Comparison of ENCODE assay signal across 9 cellular contexts in the genomic region with DNA sequence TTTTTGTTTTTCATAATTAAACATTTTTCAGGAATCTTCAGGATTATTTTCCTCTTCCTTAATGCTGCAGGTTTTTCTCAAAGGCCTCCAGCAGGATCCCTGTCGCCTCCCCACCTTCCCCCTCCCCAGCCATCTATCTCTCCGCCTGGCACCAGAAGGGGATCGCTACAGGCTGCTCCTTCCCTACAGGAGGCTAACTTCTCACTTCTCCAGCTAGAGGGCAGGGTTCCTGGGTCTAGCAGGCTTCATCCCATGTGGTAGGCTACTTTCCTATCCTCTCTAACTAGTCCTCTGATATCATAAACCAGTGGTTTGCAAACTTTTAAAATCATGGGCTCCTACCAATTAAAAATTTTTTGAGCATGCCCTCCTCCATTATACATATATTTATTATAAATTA.
DNase-seq lines count a peak whose midpoint lies in the region; ATAC-seq lines count a peak whose summit lies in the region.
"Had no signal": no experiment of that assay in that cellular context is flagged by ENCODE, and none has a peak within 500 bp of the region (broad histone marks: within the 10 kb centered on the region; RNA-seq: fewer than 3 reads in every experiment).

No MANE protein-coding gene starts in this region.

- no peak overlapping the region for H2BK5ac ChIP-seq in mesenchymal stem cell (ENCODE audit: low read depth, low read length, poor library complexity, severe bottlenecking)

- no peak overlapping the region for H3K27ac Mint-ChIP-seq in activated CD4-positive, alpha-beta memory T cell treated with anti-CD3 and anti-CD28 coated beads, Interleukin-2, amount 10 ng/mL, durations not matched to agents 7 days and 5 days

- no peak overlapping the region for H3K18ac ChIP-seq in mesenchymal stem cell (ENCODE audit: low read depth in 1 of 2, low read length in 2 of 2)

- no peak overlapping the region for H3K4me3 Mint-ChIP-seq in activated CD4-positive, alpha-beta memory T cell treated with anti-CD3 and anti-CD28 coated beads, Interleukin-2, amount 10 ng/mL, durations not matched to agents 7 days and 5 days

- peaks cover 6% of the 10 kb centered on the region for H3K4me1 ChIP-seq in adipocyte (ENCODE audit: control insufficient read depth, insufficient read depth, low read length)
- peaks cover 5% of the 10 kb centered on the region for H3K4me1 ChIP-seq in mesenchymal stem cell (ENCODE audit: control insufficient read depth, insufficient read depth, low read depth, low read length)

- no peaks in the 10 kb centered on the region for H3K36me3 Mint-ChIP-seq in activated CD4-positive, alpha-beta memory T cell treated with anti-CD3 and anti-CD28 coated beads, Interleukin-2, amount 10 ng/mL, durations not matched to agents 7 days and 5 days (ENCODE audit: low read depth)

- ATAC-seq in stimulated activated naive CD8-positive, alpha-beta T cell treated with anti-CD3 and anti-CD28 coated beads, Interleukin-15, Interleukin-2, amounts not matched to agents 100 U/mL and 50 U/mL, for 24 hours = no peak
- ATAC-seq in GM19035 (IDR thresholded peaks at IDR 0.05; ENCODE audit: unreplicated experiment) = no peak

- H2BK120ac ChIP-seq in mesenchymal stem cell (ENCODE audit: low read depth, low read length) = no peak overlapping the region

- H3K4me1 Mint-ChIP-seq in activated CD4-positive, alpha-beta memory T cell treated with anti-CD3 and anti-CD28 coated beads, Interleukin-2, amount 10 ng/mL, durations not matched to agents 7 days and 5 days = no peaks in the 10 kb centered on the region

- peaks cover 42% of the 10 kb centered on the region for H3K27me3 ChIP-seq in MG63
- H3K27me3 ChIP-seq in adipocyte (replicated peaks; ENCODE audit: control insufficient read depth, insufficient read depth, low read length) = peaks cover 52% of the 10 kb centered on the region
- H3K27me3 ChIP-seq in mesenchymal stem cell (ENCODE audit: control insufficient read depth in 1 of 2, insufficient read depth in 1 of 2, low read length in 2 of 2) = peaks cover 36 to 52% of the 10 kb centered on the region in 2 experiments

- POLR2A ChIA-PET in activated CD4-positive, alpha-beta memory T cell treated with anti-CD3 and anti-CD28 coated beads, Interleukin-2, amount 10 ng/mL, durations not matched to agents 7 days and 5 days (lab: Charles Lee) = no interaction called here

- 34% methylated on average over 3 of the region's 3 CpGs for WGBS in mesenchymal stem cell

- CTCF ChIA-PET in activated CD4-positive, alpha-beta memory T cell treated with anti-CD3 and anti-CD28 coated beads, Interleukin-2, amount 10 ng/mL, durations not matched to agents 7 days and 5 days (lab: Charles Lee) = no interaction called here

- peak; percentile 14 for DNase-seq in NCI-H1105 treated with DMSO at 0.1 percent for 48 hours (lab: John Stamatoyannopoulos, UW)
- no peak for DNase-seq in NCI-H1105 (lab: John Stamatoyannopoulos, UW)
- DNase-seq in MG63 = peak; percentile 34
- peak; percentile 41 for DNase-seq in adipocyte (ENCODE audit: low read depth)
- DNase-seq in mesenchymal stem cell = peak; percentile 65
- DNase-seq in activated CD4-positive, alpha-beta memory T cell treated with anti-CD3 and anti-CD28 coated beads, Interleukin-2, amount 10 ng/mL, durations not matched to agents 7 days and 5 days = no peak
- DNase-seq in stimulated activated naive CD8-positive, alpha-beta T cell treated with anti-CD3 and anti-CD28 coated beads, Interleukin-15, Interleukin-2, amounts not matched to agents 100 U/mL and 50 U/mL, for 24 hours = no peak

- peaks cover 35% of the 10 kb centered on the region for H3K27me3 Mint-ChIP-seq in activated CD4-positive, alpha-beta memory T cell treated with anti-CD3 and anti-CD28 coated beads, Interleukin-2, amount 10 ng/mL, durations not matched to agents 7 days and 5 days

- no peaks in the 10 kb centered on the region for H3K36me3 ChIP-seq in MG63
- H3K36me3 ChIP-seq in adipocyte (ENCODE audit: control insufficient read depth, insufficient read depth, low read length, severe bottlenecking) = no peaks in the 10 kb centered on the region
- H3K36me3 ChIP-seq in mesenchymal stem cell (ENCODE audit: control insufficient read depth in 1 of 2, insufficient read depth in 2 of 2, low read depth in 1 of 2, low read length in 2 of 2) = no peaks in the 10 kb centered on the region
- H3K36me3 ChIP-seq: BLaER1 had no signal

- no peak overlapping the region for H2BK12ac ChIP-seq in mesenchymal stem cell (ENCODE audit: low read length in 2 of 2)

- H3K9ac ChIP-seq in adipocyte (ENCODE audit: low read length) (no peak overlapping the region), mesenchymal stem cell (ENCODE audit: low read length) (no peak overlapping the region)
- H3K9ac ChIP-seq: BLaER1 had no signal

- no peak overlapping the region for H2AFZ ChIP-seq in mesenchymal stem cell (ENCODE audit: low read depth, low read length)

- no peaks in the 10 kb centered on the region for H3K79me1 ChIP-seq in mesenchymal stem cell (replicated peaks; ENCODE audit: low read length, poor library complexity, severe bottlenecking)

- H3K4me2 ChIP-seq in mesenchymal stem cell (ENCODE audit: low read length, poor library complexity, severe bottlenecking) = no peak overlapping the region
- H3K4me2 ChIP-seq: BLaER1 had no signal

- H3K4ac ChIP-seq in mesenchymal stem cell (ENCODE audit: low read depth in 1 of 2, low read length in 2 of 2) = no peak overlapping the region

- H3K4me3 ChIP-seq in MG63 = no peak overlapping the region
- H3K4me3 ChIP-seq in adipocyte (ENCODE audit: low read length) = no peak overlapping the region
- no peak overlapping the region for H3K4me3 ChIP-seq in mesenchymal stem cell (ENCODE audit: insufficient read depth in 1 of 2, low read depth in 1 of 2, low read length in 2 of 2)
- H3K4me3 ChIP-seq: BLaER1 had no signal

- H2AK5ac ChIP-seq in mesenchymal stem cell (ENCODE audit: low read length, severe bottlenecking) = no peak overlapping the region

- H3K27ac ChIP-seq in mesenchymal stem cell (ENCODE audit: low read length, poor library complexity, severe bottlenecking) = no peak overlapping the region
- H3K27ac ChIP-seq: BLaER1 had no signal

- H3K23ac ChIP-seq in mesenchymal stem cell (ENCODE audit: low read length in 2 of 2) = no peak overlapping the region

- H4K91ac ChIP-seq in mesenchymal stem cell (ENCODE audit: low read length) = no peak overlapping the region

- H3K9me3 ChIP-seq in MG63 (no peaks in the 10 kb centered on the region), adipocyte (ENCODE audit: control insufficient read depth, low read length) (no peaks in the 10 kb centered on the region), mesenchymal stem cell (ENCODE audit: control insufficient read depth, low read length) (no peaks in the 10 kb centered on the region)
- H3K9me3 ChIP-seq: BLaER1 had no signal

- H3K9me3 Mint-ChIP-seq in activated CD4-positive, alpha-beta memory T cell treated with anti-CD3 and anti-CD28 coated beads, Interleukin-2, amount 10 ng/mL, durations not matched to agents 7 days and 5 days = no peaks in the 10 kb centered on the region

- no peak overlapping the region for H3K14ac ChIP-seq in mesenchymal stem cell (ENCODE audit: low read length in 2 of 2)

- no peak overlapping the region for H2BK15ac ChIP-seq in mesenchymal stem cell (ENCODE audit: low read depth, poor library complexity, severe bottlenecking)

- no peak overlapping the region for H4K8ac ChIP-seq in mesenchymal stem cell (ENCODE audit: low read length)

Comparison
In these comparisons a context has a peak if more than half of its experiments do, and no peak if none do; other contexts are left out.
1. DNase-seq: peak in NCI-H1105 treated with DMSO at 0.1 percent for 48 hours (single experiment), MG63 (single experiment), adipocyte (single experiment) and mesenchymal stem cell (single experiment); none in NCI-H1105 (single experiment), activated CD4-positive, alpha-beta memory T cell treated with anti-CD3 and anti-CD28 coated beads, Interleukin-2, amount 10 ng/mL, durations not matched to agents 7 days and 5 days (single experiment) and stimulated activated naive CD8-positive, alpha-beta T cell treated with anti-CD3 and anti-CD28 coated beads, Interleukin-15, Interleukin-2, amounts not matched to agents 100 U/mL and 50 U/mL, for 24 hours (single experiment).